ENCODE assay signal across 20 cellular contexts in the genomic region with DNA sequence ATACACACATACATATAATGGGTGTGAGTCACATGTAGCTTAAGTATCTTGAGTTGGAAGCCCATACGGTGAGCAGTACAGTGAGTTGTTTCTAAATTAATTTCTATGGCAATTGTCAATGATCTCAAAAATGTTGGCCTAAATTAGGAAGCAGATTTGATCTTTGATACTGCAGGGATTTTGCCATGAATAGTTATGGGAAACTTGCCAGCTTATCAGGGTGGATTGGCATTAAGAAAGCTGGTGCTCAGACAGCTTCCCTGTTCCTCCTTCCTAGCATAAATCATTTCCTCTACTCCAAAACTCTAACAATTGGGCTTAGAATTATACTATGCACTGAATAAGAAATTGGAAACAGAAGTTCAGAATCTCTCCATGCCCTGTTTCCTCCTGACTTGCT.
"Had no signal": no experiment of that assay in that cellular context is flagged by ENCODE, and none has a peak within 500 bp of the region (broad histone marks: within the 10 kb centered on the region; RNA-seq: fewer than 3 reads in every experiment).

No MANE protein-coding gene starts in this region.

- H3K27ac Mint-ChIP-seq: effector memory CD8-positive, alpha-beta T cell; naive B cell; nephron; neural progenitor cell; stimulated activated memory B cell treated with anti-CD40 and anti-IgM and Interleukin-4, amounts not matched to agents 10 μg/mL and 1 μg/mL and 100 μg/mL, for 72 hours had no signal

- H3K36me3 Mint-ChIP-seq: neural progenitor cell; stimulated activated memory B cell treated with anti-CD40 and anti-IgM and Interleukin-4, amounts not matched to agents 10 μg/mL and 1 μg/mL and 100 μg/mL, for 72 hours had no signal

- H3K4me3 Mint-ChIP-seq: effector memory CD8-positive, alpha-beta T cell; naive B cell; nephron; neural progenitor cell; stimulated activated memory B cell treated with anti-CD40 and anti-IgM and Interleukin-4, amounts not matched to agents 10 μg/mL and 1 μg/mL and 100 μg/mL, for 72 hours had no signal

- ATAC-seq: effector memory CD8-positive, alpha-beta T cell; heart right ventricle; left colon; left ventricle myocardium superior; lower lobe of right lung; stimulated activated memory B cell treated with anti-CD40 and anti-IgM and Interleukin-4, amounts not matched to agents 10 μg/mL and 1 μg/mL and 100 μg/mL, for 72 hours; stimulated activated naive CD8-positive, alpha-beta T cell treated with anti-CD3 and anti-CD28 coated beads, Interleukin-15, Interleukin-2, amounts not matched to agents 100 U/mL and 50 U/mL, for 24 hours had no signal

- H3K4me1 Mint-ChIP-seq: naive B cell; neural progenitor cell; stimulated activated memory B cell treated with anti-CD40 and anti-IgM and Interleukin-4, amounts not matched to agents 10 μg/mL and 1 μg/mL and 100 μg/mL, for 72 hours had no signal

- DNase-seq: central memory CD4-positive, alpha-beta T cell; effector memory CD8-positive, alpha-beta T cell; foreskin melanocyte; glutamatergic neuron; heart right ventricle; hippocampal formation; kidney glomerular epithelial cell; left colon; left ventricle myocardium superior; lower lobe of right lung; naive B cell; sigmoid colon; spleen; stimulated activated CD4-positive, alpha-beta T cell treated with anti-CD3 and anti-CD28 coated beads, Interleukin-4, amount 100 ng/mL, for 4 hours; stimulated activated naive CD8-positive, alpha-beta T cell treated with anti-CD3 and anti-CD28 coated beads, Interleukin-15, Interleukin-2, amounts not matched to agents 100 U/mL and 50 U/mL, for 24 hours; substantia nigra; testis had no signal
